1 cellular context compared by ENCODE assay signal in genomic region chr10:49538381-49539319, GRCh38.
A peak's percentile ranks its signal among the peaks of the same experiment; 100 is the strongest.
TF ChIP-seq lines count a peak whose summit lies in the region.

TSS of gene ERCC6 (minus strand) at chr10:49539121.

TF ChIP-seq in K562, 482 proteins besides CTCF, POLR2A, EP300 and RAD21 (continued from another document and continues in another):
- TF ChIP-seq CHD7 (IDR thresholded peaks at IDR 0.05; ENCODE audit: low read depth, low read length): no peak
- peak; percentile 78 for TF ChIP-seq NFIC (IDR thresholded peaks at IDR 0.05)
- TF ChIP-seq JUN (IDR thresholded peaks at IDR 0.05; ENCODE audit: borderline replicate concordance, low read depth, low read length): peak; percentile 76; the same call in 1 of the 2 replicates
- TF ChIP-seq JUN (CRISPR knock-in tag; IDR thresholded peaks at IDR 0.05; ENCODE audit: borderline replicate concordance): no peak
- no peak for TF ChIP-seq ZFPM2 (CRISPR knock-in tag; IDR thresholded peaks at IDR 0.05)
- no peak for TF ChIP-seq ZFP30 (CRISPR knock-in tag; IDR thresholded peaks at IDR 0.05; ENCODE audit: borderline replicate concordance)
- no peak for TF ChIP-seq PPARD (CRISPR knock-in tag; IDR thresholded peaks at IDR 0.05)
- no peak; the same call in 1 of the 2 replicates for TF ChIP-seq ZNF395 (CRISPR knock-in tag; IDR thresholded peaks at IDR 0.05)
- no peak for TF ChIP-seq ZNF232 (CRISPR knock-in tag; IDR thresholded peaks at IDR 0.05)
- no peak for TF ChIP-seq CHD1 (IDR thresholded peaks at IDR 0.05; ENCODE audit: low read length)
- no peak for TF ChIP-seq ZKSCAN3 (CRISPR knock-in tag; IDR thresholded peaks at IDR 0.05)
- TF ChIP-seq GABPB2 (CRISPR knock-in tag; conservative IDR thresholded peaks at IDR 0.05): no peak
- TF ChIP-seq POLR2AphosphoS2 (IDR thresholded peaks at IDR 0.05; ENCODE audit: low read length): peak; percentile 65; the same call in 1 of the 2 replicates
- no peak for TF ChIP-seq ZHX1 (conservative IDR thresholded peaks at IDR 0.05; ENCODE audit: low read length)
- TF ChIP-seq KLF6 (CRISPR knock-in tag; IDR thresholded peaks at IDR 0.05; ENCODE audit: borderline replicate concordance): no peak
- TF ChIP-seq, protein P1, sequence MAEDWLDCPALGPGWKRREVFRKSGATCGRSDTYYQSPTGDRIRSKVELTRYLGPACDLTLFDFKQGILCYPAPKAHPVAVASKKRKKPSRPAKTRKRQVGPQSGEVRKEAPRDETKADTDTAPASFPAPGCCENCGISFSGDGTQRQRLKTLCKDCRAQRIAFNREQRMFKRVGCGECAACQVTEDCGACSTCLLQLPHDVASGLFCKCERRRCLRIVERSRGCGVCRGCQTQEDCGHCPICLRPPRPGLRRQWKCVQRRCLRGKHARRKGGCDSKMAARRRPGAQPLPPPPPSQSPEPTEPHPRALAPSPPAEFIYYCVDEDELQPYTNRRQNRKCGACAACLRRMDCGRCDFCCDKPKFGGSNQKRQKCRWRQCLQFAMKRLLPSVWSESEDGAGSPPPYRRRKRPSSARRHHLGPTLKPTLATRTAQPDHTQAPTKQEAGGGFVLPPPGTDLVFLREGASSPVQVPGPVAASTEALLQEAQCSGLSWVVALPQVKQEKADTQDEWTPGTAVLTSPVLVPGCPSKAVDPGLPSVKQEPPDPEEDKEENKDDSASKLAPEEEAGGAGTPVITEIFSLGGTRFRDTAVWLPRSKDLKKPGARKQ (CRISPR knock-in tag; IDR thresholded peaks at IDR 0.05): no peak
- TF ChIP-seq MTA1 (IDR thresholded peaks at IDR 0.05; ENCODE audit: borderline replicate concordance): peak; percentile 27; the same call in 1 of the 2 replicates
- TF ChIP-seq ARNT (IDR thresholded peaks at IDR 0.05): no peak
- TF ChIP-seq, protein P2, sequence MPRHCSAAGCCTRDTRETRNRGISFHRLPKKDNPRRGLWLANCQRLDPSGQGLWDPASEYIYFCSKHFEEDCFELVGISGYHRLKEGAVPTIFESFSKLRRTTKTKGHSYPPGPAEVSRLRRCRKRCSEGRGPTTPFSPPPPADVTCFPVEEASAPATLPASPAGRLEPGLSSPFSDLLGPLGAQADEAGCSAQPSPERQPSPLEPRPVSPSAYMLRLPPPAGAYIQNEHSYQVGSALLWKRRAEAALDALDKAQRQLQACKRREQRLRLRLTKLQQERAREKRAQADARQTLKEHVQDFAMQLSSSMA (CRISPR knock-in tag; IDR thresholded peaks at IDR 0.05): no peak
- no peak for TF ChIP-seq TFAM (CRISPR knock-in tag; conservative IDR thresholded peaks at IDR 0.05)
- no peak for TF ChIP-seq FOXM1 (IDR thresholded peaks at IDR 0.05; ENCODE audit: low read depth)
- no peak for TF ChIP-seq FOXM1 (CRISPR knock-in tag; IDR thresholded peaks at IDR 0.05; ENCODE audit: low read depth)
- TF ChIP-seq ZNF407 (IDR thresholded peaks at IDR 0.05; ENCODE audit: low read depth): no peak
- 0 out of 2 replicates have a peak, but pooled peaks have one; percentile 17 for TF ChIP-seq LEF1 (IDR thresholded peaks at IDR 0.05)
- TF ChIP-seq ELF2 (CRISPR knock-in tag; IDR thresholded peaks at IDR 0.05): peak; percentile 38; the same call in 1 of the 2 replicates
- TF ChIP-seq CBX8 (IDR thresholded peaks at IDR 0.05; ENCODE audit: borderline replicate concordance, extremely low read depth, low read depth, low read length, poor library complexity, severe bottlenecking): no peak
- TF ChIP-seq HLTF (IDR thresholded peaks at IDR 0.05): no peak
